ENCODE assay signal across 8 cellular contexts in genomic region chr2:61898810-61899209, GRCh38. TPM values are rescaled to one million over a fixed set of nuclear protein-coding genes. Genes with fewer than 3 reads are reported as not detected.
A peak's percentile ranks its signal among the peaks of the same experiment; 100 is the strongest.
DNase-seq lines count a peak whose midpoint lies in the region; ATAC-seq, FAIRE-seq and TF ChIP-seq lines count a peak whose summit lies in the region.

No MANE protein-coding gene starts in this region.

- H3K9me3 ChIP-seq in BE2C: no peaks in the 10 kb centered on the region
- 0 out of 2 replicates have a peak, but pooled peaks cover 2% of the 10 kb centered on the region for H3K9me3 ChIP-seq in SJCRH30 (replicated peaks)
- H3K9me3 ChIP-seq in kidney (ENCODE audit: control insufficient read depth in 1 of 2, low read length in 2 of 2): no peaks in the 10 kb centered on the region

- no peaks in the 10 kb centered on the region for H3K36me3 ChIP-seq in BE2C
- H3K36me3 ChIP-seq in SJCRH30: no peaks in the 10 kb centered on the region
- H3K36me3 ChIP-seq in kidney (ENCODE audit: control insufficient read depth in 1 of 2, insufficient read depth in 2 of 2, low read length in 2 of 2): no peaks in the 10 kb centered on the region

- H3K27me3 ChIP-seq in BE2C (no peaks in the 10 kb centered on the region), SJCRH30 (no peaks in the 10 kb centered on the region)

- H3K9ac ChIP-seq in kidney (ENCODE audit: low read length in 2 of 2): no peak overlapping the region

- no peak for FAIRE-seq in kidney (lab: Jason Lieb, UNC)

- H3K4me3 ChIP-seq in BE2C (ENCODE audit: low read depth, low read length): no peak overlapping the region
- H3K4me3 ChIP-seq in SJCRH30: no peak overlapping the region
- H3K4me3 ChIP-seq in kidney (ENCODE audit: low read length in 2 of 2): no peak overlapping the region

- TF ChIP-seq CTCF in BE2C (IDR thresholded peaks at IDR 0.05; ENCODE audit: low read depth, low read length) (peak; percentile 63), GM12873 (IDR thresholded peaks at IDR 0.05; ENCODE audit: insufficient read depth, low read depth, low read length, missing control alignments) (peak; percentile 53), kidney (IDR thresholded peaks at IDR 0.05; ENCODE audit: borderline replicate concordance, extremely low read depth, insufficient read depth) (peak; percentile 50)

- intact Hi-C loops in kidney (cut with DNase I): no loop called here

- no peak for ATAC-seq in HG03442 (IDR thresholded peaks at IDR 0.05; ENCODE audit: unreplicated experiment)

- DNase-seq in BE2C (no peak), SJCRH30 (peak; percentile 22 to 59), kidney (no peak), DMS79 (lab: John Stamatoyannopoulos, UW) (no peak), mesenteric fat pad (ENCODE audit: low spot score) (no peak), iPS-NIHi7 (ENCODE audit: extremely low spot score) (no peak)

- H3K4me1 ChIP-seq in BE2C (no peaks in the 10 kb centered on the region), SJCRH30 (no peaks in the 10 kb centered on the region), kidney (ENCODE audit: control insufficient read depth in 1 of 2, insufficient read depth in 1 of 2, low read depth in 1 of 2, low read length in 2 of 2) (no peaks in the 10 kb centered on the region)

- no peak overlapping the region for H3K27ac ChIP-seq in SJCRH30
- H3K27ac ChIP-seq in kidney (ENCODE audit: low read depth in 2 of 2, low read length in 2 of 2): no peak overlapping the region

RNA-seq across cellular contexts. Expression of gene COMMD1, which starts 6.7 kb away (rescaled TPM):
- polyA plus RNA-seq in BE2C (2012; ENCODE audit: insufficient read depth, insufficient read length, low read depth): 18.6 TPM
- 48.9 and 51.4 TPM in 2 replicates for total RNA-seq in SJCRH30 (2014; rRNA removed; shearing (Covaris generic))
- total RNA-seq in kidney (38.5 TPM), mesenteric fat pad (38.0 TPM)
- 99.4 TPM for polyA plus RNA-seq in kidney (ENCODE audit: insufficient read depth, low read depth, low replicate concordance)

RNA-seq across cellular contexts. Expression of gene CCT4, which starts 10.4 kb away (rescaled TPM):
- 99.2 TPM for polyA plus RNA-seq in BE2C (2012; ENCODE audit: insufficient read depth, insufficient read length, low read depth)
- 406 and 424 TPM in 2 replicates for total RNA-seq in SJCRH30 (2014; rRNA removed; shearing (Covaris generic))
- total RNA-seq in kidney (99.3 TPM), mesenteric fat pad (107 TPM)
- 121 TPM for polyA plus RNA-seq in kidney (ENCODE audit: insufficient read depth, low read depth, low replicate concordance)

RNA-seq across cellular contexts. Expression of gene FAM161A, which starts 45.0 kb away (rescaled TPM):
- polyA plus RNA-seq in BE2C (2012; ENCODE audit: insufficient read depth, insufficient read length, low read depth): 0.60 TPM
- 14.3 and 19.0 TPM in 2 replicates for total RNA-seq in SJCRH30 (2014; rRNA removed; shearing (Covaris generic))
- 3.7 TPM for total RNA-seq in kidney
- 1.5 TPM for polyA plus RNA-seq in kidney (ENCODE audit: insufficient read depth, low read depth, low replicate concordance)
- 1.00 TPM for total RNA-seq in mesenteric fat pad

Comparison
In these comparisons a context has a peak if more than half of its experiments do, and no peak if none do; other contexts are left out.
1. DNase-seq: peak in SJCRH30 (2 of 2); none in BE2C (single experiment), kidney (single experiment), DMS79 (single experiment), mesenteric fat pad (single experiment) and iPS-NIHi7 (single experiment).
2. Peak in every context shown above with its lines, with median percentiles within 50 percentile points of each other: CTCF ChIP-seq.